ENCODE assay signal across 8 cellular contexts in the genomic region with DNA sequence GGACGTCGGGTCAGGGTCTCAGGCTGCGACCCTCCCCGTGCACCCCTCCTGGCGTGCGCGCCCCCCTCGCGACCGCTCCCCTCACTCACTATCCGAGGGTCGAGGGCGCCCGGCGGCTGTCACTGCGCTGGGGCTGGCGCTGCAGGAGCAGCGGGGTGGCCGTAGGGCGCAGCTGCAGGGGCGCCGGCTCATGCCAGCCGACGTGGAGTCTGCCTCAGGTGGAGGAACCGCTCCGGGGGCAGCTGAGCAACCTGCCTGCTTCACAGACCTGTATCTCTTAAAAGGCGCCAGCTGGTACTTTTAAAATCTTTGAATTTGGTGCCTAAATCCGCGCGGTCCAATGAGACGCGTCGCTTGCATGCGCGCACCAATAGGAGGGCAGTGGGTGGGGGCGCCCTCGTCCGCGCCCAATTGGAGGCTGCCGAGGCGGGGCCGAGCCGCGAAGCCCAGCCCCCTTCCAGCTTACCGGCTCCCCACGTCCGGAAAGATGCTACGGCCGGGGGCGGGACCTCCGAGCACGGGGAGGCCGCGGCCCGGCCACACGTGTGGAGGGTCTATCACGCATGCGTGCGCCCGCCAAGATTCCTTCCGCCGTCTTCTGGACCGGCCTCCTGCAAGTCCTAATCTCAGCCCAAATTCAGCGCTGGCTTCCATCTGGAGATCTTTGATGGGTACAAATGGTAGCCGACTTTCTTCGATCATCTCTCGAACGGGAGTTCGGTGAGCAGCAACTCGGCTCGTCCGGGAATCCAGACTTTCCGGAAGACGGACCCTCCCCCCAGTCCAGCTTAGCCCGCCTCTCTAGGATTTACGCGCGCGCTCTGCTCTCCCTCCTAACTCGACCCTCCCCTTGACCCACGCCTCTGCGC. TPM values are rescaled to one million over a fixed set of nuclear protein-coding genes. Genes with fewer than 3 reads are reported as not detected.
DNase-seq lines count a peak whose midpoint lies in the region; ATAC-seq, FAIRE-seq and TF ChIP-seq lines count a peak whose summit lies in the region.

Gene FBXO5, minus strand, starts transcription at position 274 of the 869 bp plus-strand sequence. Its CDS starts 82 bp downstream, at position 192.

- TF ChIP-seq CTCF in prostate gland (IDR thresholded peaks at IDR 0.05), result peak in 1 of 4 experiments; percentile 4

- H3K4me3 ChIP-seq in prostate gland, result peak within 1 kb of the TSS; percentile 61 to 63

- WGBS in prostate gland, result under 1% methylated on average over 65 of the region's 82 CpGs

- ATAC-seq in GM18498 (IDR thresholded peaks at IDR 0.05; ENCODE audit: unreplicated experiment) (peak; percentile 89), HG02938 (IDR thresholded peaks at IDR 0.05; ENCODE audit: unreplicated experiment) (peak; percentile 84), left ventricle myocardium superior (peak; percentile 96)

- H3K36me3 ChIP-seq in prostate gland, result no peaks in the 10 kb centered on the region

- H3K4me1 ChIP-seq in prostate gland (replicated peaks), result peaks cover 6% of the 10 kb centered on the region

- intact Hi-C loops in left ventricle myocardium superior (cut with micrococcal nuclease) (no loop called here), prostate gland (cut with DNase I) (no loop called here)

- H3K27me3 ChIP-seq in prostate gland (replicated peaks; ENCODE audit: insufficient read depth), result no peaks in the 10 kb centered on the region

- TF ChIP-seq POLR2A in prostate gland (IDR thresholded peaks at IDR 0.05), result no peak

- peak within 1 kb of the TSS; percentile 98 for H3K27ac ChIP-seq in angular gyrus (ENCODE audit: low read depth, low read length)
- peak within 1 kb of the TSS; percentile 85 to 90 for H3K27ac ChIP-seq in prostate gland

- peak; percentile 94 to 97 for DNase-seq in NCI-H187 (lab: John Stamatoyannopoulos, UW)
- DNase-seq in T-helper 2 cell, result peak; percentile 96 to 99 (median 97)
- DNase-seq in left ventricle myocardium superior, result peak; percentile 99
- DNase-seq in prostate gland (ENCODE audit: low spot score), result peak; percentile 97
- peak; percentile 96 for DNase-seq in urothelium cell line (ENCODE audit: low spot score)

- peak; percentile 80 for FAIRE-seq in urothelium cell line (lab: Jason Lieb, UNC)

- no peaks in the 10 kb centered on the region for H3K9me3 ChIP-seq in prostate gland

RNA-seq across cellular contexts. Expression of gene FBXO5, which starts in this region (rescaled TPM):
- total RNA-seq in left ventricle myocardium superior (2.4 TPM), prostate gland (1 to 10 TPM; 3.0 to 5.2 TPM)

Comparison
In these comparisons a context has a peak if more than half of its experiments do, and no peak if none do; other contexts are left out.
1. Peak in every context shown above with its lines: DNase-seq, ATAC-seq, H3K4me3 ChIP-seq and H3K27ac ChIP-seq.